In the genomic region with DNA sequence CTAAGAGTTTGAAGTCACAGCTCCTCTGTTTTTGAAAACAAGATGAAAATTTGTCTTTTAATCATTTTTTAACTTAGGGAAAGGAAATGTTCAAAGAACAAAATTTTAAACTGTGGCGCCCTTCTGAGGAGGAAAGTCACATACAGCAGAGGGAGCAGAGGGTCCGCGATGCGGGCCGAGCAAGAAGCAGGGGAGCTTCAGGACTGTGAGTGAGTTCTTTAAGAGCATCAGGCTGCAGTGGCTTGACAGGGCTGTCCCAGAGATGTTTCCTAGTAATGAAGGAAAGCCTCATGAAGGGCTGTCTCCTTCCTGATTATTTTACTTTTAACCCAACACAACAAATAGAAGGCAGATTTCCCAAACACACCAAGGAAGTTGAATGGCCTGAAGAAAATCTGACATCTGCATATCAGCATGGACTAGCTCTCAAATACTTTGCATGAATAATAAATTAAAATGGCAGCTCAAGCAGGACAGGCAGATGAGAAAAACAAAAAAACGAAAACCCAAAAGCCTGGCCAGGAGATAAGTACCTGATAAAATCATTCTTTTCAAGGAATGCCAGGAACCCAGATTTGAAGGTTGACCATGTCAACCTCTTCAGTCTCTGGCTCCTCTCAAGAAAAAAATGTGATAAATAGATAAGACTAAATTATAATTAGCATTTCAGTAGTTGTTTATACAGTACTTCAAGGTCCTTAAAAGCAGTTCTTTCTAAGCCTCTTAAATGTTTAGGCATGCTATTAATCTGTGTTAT, we compare ENCODE assay signal across 22 cellular contexts.
"Had no signal": no experiment of that assay in that cellular context is flagged by ENCODE, and none has a peak within 500 bp of the region (broad histone marks: within the 10 kb centered on the region; RNA-seq: fewer than 3 reads in every experiment).

No MANE protein-coding gene starts in this region.

- H3K4me3 Mint-ChIP-seq: activated CD4-positive, alpha-beta T cell treated with anti-CD3 and anti-CD28 coated beads, Interleukin-2, amount 10 ng/mL, durations not matched to agents 7 days and 5 days; activated CD8-positive, alpha-beta T cell treated with anti-CD3 and anti-CD28 coated beads for 36 hours; effector memory CD8-positive, alpha-beta T cell; T-helper 1 cell treated with Interleukin-12 subunit alpha and Interleukin-12 subunit beta and Interleukin-4 antibody, amounts not matched to agents 30 μg/mL and 1 μg/mL, for 36 hours had no signal

- H3K36me3 ChIP-seq: esophagus muscularis mucosa, gastrocnemius medialis, prostate gland, right atrium auricular region, thoracic aorta, upper lobe of left lung had no signal

- FAIRE-seq: astrocyte had no signal

- H3K9me3 ChIP-seq: esophagus muscularis mucosa, gastrocnemius medialis, mucosa of descending colon, prostate gland, right atrium auricular region, thoracic aorta, upper lobe of left lung had no signal

- H3K4me1 Mint-ChIP-seq: activated CD4-positive, alpha-beta T cell treated with anti-CD3 and anti-CD28 coated beads, Interleukin-2, amount 10 ng/mL, durations not matched to agents 7 days and 5 days had no signal

- H3K27me3 ChIP-seq: dorsolateral prefrontal cortex, esophagus muscularis mucosa, gastrocnemius medialis, right atrium auricular region, upper lobe of left lung had no signal

- DNase-seq: activated CD4-positive, alpha-beta T cell treated with anti-CD3 and anti-CD28 coated beads, Interleukin-2, amount 10 ng/mL, durations not matched to agents 7 days and 5 days; activated CD8-positive, alpha-beta T cell treated with anti-CD3 and anti-CD28 coated beads for 36 hours; activated T-cell treated with anti-CD3 and anti-CD28 coated beads, Interleukin-2, amount 50 U/mL, for 1 hour; central memory CD4-positive, alpha-beta T cell; dorsolateral prefrontal cortex; effector memory CD8-positive, alpha-beta T cell; gastrocnemius medialis; hippocampal formation; left ventricle myocardium superior; mammary epithelial cell; mucosa of descending colon; stimulated activated CD4-positive, alpha-beta T cell treated with anti-CD3 and anti-CD28 coated beads, Interleukin-4, amount 100 ng/mL, for 24 hours; stimulated activated naive CD4-positive, alpha-beta T cell treated with Interleukin-2 at 50 U/mL for 16 hours had no signal

- H3K4me1 ChIP-seq: prostate gland had no signal

- H3K27ac Mint-ChIP-seq: activated CD4-positive, alpha-beta T cell treated with anti-CD3 and anti-CD28 coated beads, Interleukin-2, amount 10 ng/mL, durations not matched to agents 7 days and 5 days; activated CD8-positive, alpha-beta T cell treated with anti-CD3 and anti-CD28 coated beads for 36 hours; activated naive CD4-positive, alpha-beta T cell treated with anti-CD3 and anti-CD28 coated beads, Interleukin-2, amount 50 U/mL, for 72 hours; effector memory CD8-positive, alpha-beta T cell; T-helper 1 cell treated with Interleukin-12 subunit alpha and Interleukin-12 subunit beta and Interleukin-4 antibody, amounts not matched to agents 30 μg/mL and 1 μg/mL, for 36 hours had no signal

- H3K27ac ChIP-seq: dorsolateral prefrontal cortex, esophagus muscularis mucosa, gastrocnemius medialis, prostate gland, right atrium auricular region, thoracic aorta, upper lobe of left lung had no signal

- H3K9me3 Mint-ChIP-seq: activated CD8-positive, alpha-beta T cell treated with anti-CD3 and anti-CD28 coated beads for 36 hours; effector memory CD8-positive, alpha-beta T cell; T-helper 1 cell treated with Interleukin-12 subunit alpha and Interleukin-12 subunit beta and Interleukin-4 antibody, amounts not matched to agents 30 μg/mL and 1 μg/mL, for 36 hours had no signal

- ATAC-seq: activated CD4-positive, CD25-positive, alpha-beta regulatory T cell treated with anti-CD3 and anti-CD28 coated beads, Interleukin-2, amount 50 U/mL, for 24 hours; activated CD8-positive, alpha-beta T cell treated with anti-CD3 and anti-CD28 coated beads for 36 hours; activated naive CD4-positive, alpha-beta T cell treated with anti-CD3 and anti-CD28 coated beads, Interleukin-2, amount 50 U/mL, for 72 hours; effector memory CD8-positive, alpha-beta T cell; gastrocnemius medialis; left ventricle myocardium superior; mucosa of descending colon had no signal

- H3K4me3 ChIP-seq: dorsolateral prefrontal cortex, esophagus muscularis mucosa, gastrocnemius medialis, mucosa of descending colon, prostate gland, right atrium auricular region, thoracic aorta, upper lobe of left lung had no signal
